Comparison of ENCODE assay signal across 18 cellular contexts in the genomic region with DNA sequence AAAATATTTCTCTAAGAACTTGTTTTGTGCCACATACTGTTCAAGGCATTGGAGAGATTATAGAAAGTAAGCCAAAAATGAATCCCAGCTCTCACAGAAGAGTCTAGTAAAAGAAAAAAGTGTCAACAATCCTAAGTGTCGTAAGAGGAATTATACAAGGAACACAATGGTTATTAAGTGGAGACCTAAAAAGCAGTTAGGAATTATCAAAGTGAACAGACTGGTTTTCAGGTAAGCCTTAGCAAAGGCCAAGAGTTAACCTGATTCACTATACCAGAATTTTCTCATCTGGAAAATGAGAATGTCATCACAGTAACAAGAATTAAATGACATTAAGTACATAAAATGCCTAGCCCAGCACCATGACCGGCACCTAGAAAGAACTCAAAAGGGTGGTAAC. TPM values are rescaled to one million over a fixed set of nuclear protein-coding genes. Genes with fewer than 3 reads are reported as not detected.
DNase-seq lines count a peak whose midpoint lies in the region; ATAC-seq and TF ChIP-seq lines count a peak whose summit lies in the region.
"Had no signal": no experiment of that assay in that cellular context is flagged by ENCODE, and none has a peak within 500 bp of the region (broad histone marks: within the 10 kb centered on the region; RNA-seq: fewer than 3 reads in every experiment).

No MANE protein-coding gene starts in this region.

- no peak overlapping the region for H3K4me3 Mint-ChIP-seq in activated T-cell treated with anti-CD3 and anti-CD28 coated beads, Interleukin-2, amount 50 U/mL, for 24 hours
- H3K4me3 Mint-ChIP-seq in stimulated activated naive B cell treated with anti-CD40 and anti-IgM and Interleukin-4, amounts not matched to agents 10 μg/mL and 1 μg/mL and 100 μg/mL, for 72 hours: no peak overlapping the region
- H3K4me3 Mint-ChIP-seq: GM23338 had no signal

- H2AFZ ChIP-seq in mammary epithelial cell (ENCODE audit: low read depth, low read length): no peak overlapping the region
- H2AFZ ChIP-seq: GM23338 had no signal

- peak; percentile 82 for ATAC-seq in left lung
- no peak for ATAC-seq in stimulated activated naive B cell treated with anti-CD40 and anti-IgM and Interleukin-4, amounts not matched to agents 10 μg/mL and 1 μg/mL and 100 μg/mL, for 72 hours (replicated peaks)
- ATAC-seq: GM23338, Panc1 had no signal

- CTCF ChIA-PET in mammary epithelial cell (lab: Charles Lee; ENCODE audit: low non-redundant PET): no interaction called here

- intact Hi-C loops in left lung (cut with DNase I) (no loop called here), mammary epithelial cell (cut with micrococcal nuclease) (loop anchor here (5.0 kb wide), 1 partner anchor 67 kb away; no protein-coding TSS in a partner anchor)

- H4K20me1 ChIP-seq in mammary epithelial cell (ENCODE audit: insufficient read depth, low read length): peaks cover 3% of the 10 kb centered on the region

- peaks cover 71% of the 10 kb centered on the region for H3K4me1 Mint-ChIP-seq in activated T-cell treated with anti-CD3 and anti-CD28 coated beads, Interleukin-2, amount 50 U/mL, for 24 hours (ENCODE audit: low read depth)
- H3K4me1 Mint-ChIP-seq in stimulated activated naive B cell treated with anti-CD40 and anti-IgM and Interleukin-4, amounts not matched to agents 10 μg/mL and 1 μg/mL and 100 μg/mL, for 72 hours: peaks cover 4 to 35% of the 10 kb centered on the region in 2 donors

- H3K4me3 ChIP-seq in left lung (no peak overlapping the region), mammary epithelial cell (replicated peaks in 1 of 3; ENCODE audit: insufficient read depth in 1 of 3, low read depth in 2 of 3, low read length in 3 of 3) (no peak overlapping the region), brain microvascular endothelial cell (ENCODE audit: low read depth, low read length) (no peak overlapping the region)
- H3K4me3 ChIP-seq: GM23338 had no signal

- peaks cover 97% of the 10 kb centered on the region for H3K36me3 Mint-ChIP-seq in activated T-cell treated with anti-CD3 and anti-CD28 coated beads, Interleukin-2, amount 50 U/mL, for 24 hours (ENCODE audit: low read depth)
- H3K36me3 Mint-ChIP-seq in stimulated activated naive B cell treated with anti-CD40 and anti-IgM and Interleukin-4, amounts not matched to agents 10 μg/mL and 1 μg/mL and 100 μg/mL, for 72 hours: peaks cover 39 to 40% of the 10 kb centered on the region in 2 donors

- dilution Hi-C loops in mammary epithelial cell (cut with HindIII; ENCODE audit: low sequenced_read_pairs): no loop called here

- no peak overlapping the region for H3K9ac ChIP-seq in mammary epithelial cell (ENCODE audit: insufficient read depth, low read length)

- DNase-seq in activated T-cell treated with anti-CD3 and anti-CD28 coated beads, Interleukin-2, amount 50 U/mL, for 24 hours: no peak
- DNase-seq in activated T-cell treated with anti-CD3 and anti-CD28 coated beads for 4 hours (no peak), left lung (no peak), Ammon's horn (ENCODE audit: low spot score) (no peak), mammary epithelial cell (no peak), brain microvascular endothelial cell (no peak)
- no peak for DNase-seq in stimulated activated naive B cell treated with anti-CD40 and anti-IgM and Interleukin-4, amounts not matched to agents 10 μg/mL and 1 μg/mL and 100 μg/mL, for 72 hours
- DNase-seq: COR-L47, GF-D8, KBM-7, NCI-H1048, NCI-H2081 treated with DMSO at 0.1 percent for 48 hours, NCI-H2227 treated with DMSO at 0.1 percent for 48 hours, NCI-H524 had no signal

- H3K79me2 ChIP-seq in mammary epithelial cell (ENCODE audit: insufficient read depth, low read length): peaks cover 83% of the 10 kb centered on the region

- WGBS in mammary epithelial cell (ENCODE audit: low coverage, missing lambda C conversion rate): 94% methylated on average over 2 of the region's 2 CpGs

- H3K4me1 ChIP-seq in left lung: peaks cover 0 to 6% of the 10 kb centered on the region in 2 donors
- H3K4me1 ChIP-seq in mammary epithelial cell (ENCODE audit: insufficient read depth, low read length): no peaks in the 10 kb centered on the region

- H3K9me3 ChIP-seq in left lung: no peaks in the 10 kb centered on the region
- no peaks in the 10 kb centered on the region for H3K9me3 ChIP-seq in mammary epithelial cell (replicated peaks; ENCODE audit: insufficient read depth, low read length)

- H3K9me3 Mint-ChIP-seq in activated T-cell treated with anti-CD3 and anti-CD28 coated beads, Interleukin-2, amount 50 U/mL, for 24 hours: no peaks in the 10 kb centered on the region
- no peaks in the 10 kb centered on the region for H3K9me3 Mint-ChIP-seq in stimulated activated naive B cell treated with anti-CD40 and anti-IgM and Interleukin-4, amounts not matched to agents 10 μg/mL and 1 μg/mL and 100 μg/mL, for 72 hours
- H3K9me3 Mint-ChIP-seq: GM23338 had no signal

- TF ChIP-seq CTCF in VCaP (conservative IDR thresholded peaks at IDR 0.05): no peak
- TF ChIP-seq CTCF in left lung (IDR thresholded peaks at IDR 0.05): no peak
- no peak for TF ChIP-seq CTCF in mammary epithelial cell (conservative IDR thresholded peaks at IDR 0.05 in 1 of 2, IDR thresholded peaks at IDR 0.05 in 1 of 2; ENCODE audit: extremely low read depth in 1 of 2, insufficient read depth in 1 of 2, low read depth in 1 of 2, low read length in 2 of 2)
- no peak for TF ChIP-seq CTCF in brain microvascular endothelial cell (IDR thresholded peaks at IDR 0.05; ENCODE audit: low read depth, low read length, missing control alignments)

- H3K27me3 Mint-ChIP-seq in activated T-cell treated with anti-CD3 and anti-CD28 coated beads, Interleukin-2, amount 50 U/mL, for 24 hours: no peaks in the 10 kb centered on the region
- H3K27me3 Mint-ChIP-seq in stimulated activated naive B cell treated with anti-CD40 and anti-IgM and Interleukin-4, amounts not matched to agents 10 μg/mL and 1 μg/mL and 100 μg/mL, for 72 hours: no peaks in the 10 kb centered on the region

- H3K27me3 ChIP-seq in left lung: no peaks in the 10 kb centered on the region
- no peaks in the 10 kb centered on the region for H3K27me3 ChIP-seq in mammary epithelial cell (ENCODE audit: insufficient read depth, low read length)
- H3K27me3 ChIP-seq in brain microvascular endothelial cell (replicated peaks): no peaks in the 10 kb centered on the region

- H3K27ac ChIP-seq in VCaP: 0 out of 2 replicates have a peak overlapping the region, but pooled peaks have one; percentile 8
- no peak overlapping the region for H3K27ac ChIP-seq in left lung
- H3K27ac ChIP-seq in mammary epithelial cell (ENCODE audit: insufficient read depth, low read depth, low read length): no peak overlapping the region
- no peak overlapping the region for H3K27ac ChIP-seq in brain microvascular endothelial cell
- H3K27ac ChIP-seq: C4-2B had no signal

- H3K36me3 ChIP-seq in left lung: peaks cover 0 to 95% of the 10 kb centered on the region in 2 donors
- peaks cover 63% of the 10 kb centered on the region for H3K36me3 ChIP-seq in mammary epithelial cell (ENCODE audit: insufficient read depth, low read length)
- H3K36me3 ChIP-seq in brain microvascular endothelial cell (replicated peaks): peaks cover 77% of the 10 kb centered on the region

- peak overlapping the region; percentile 81 for H3K27ac Mint-ChIP-seq in activated T-cell treated with anti-CD3 and anti-CD28 coated beads, Interleukin-2, amount 50 U/mL, for 24 hours
- peak overlapping the region; percentile 28 for H3K27ac Mint-ChIP-seq in stimulated activated naive B cell treated with anti-CD40 and anti-IgM and Interleukin-4, amounts not matched to agents 10 μg/mL and 1 μg/mL and 100 μg/mL, for 72 hours
- H3K27ac Mint-ChIP-seq: GM23338 had no signal

- H3K4me2 ChIP-seq in mammary epithelial cell (ENCODE audit: insufficient read depth, low read depth, low read length): no peak overlapping the region
- H3K4me2 ChIP-seq: GM23338 had no signal

- no TSS peak for BruUV-seq in mammary epithelial cell (replicated peaks; lab: Mats Ljungman, UMichigan)

- in situ Hi-C loops in mammary epithelial cell (cut with MboI; ENCODE audit: low sequenced_read_pairs in 2 of 2) (no loop called here), brain microvascular endothelial cell (cut with HindIII; ENCODE audit: low pct_ligation_motif_present, low sequenced_read_pairs) (no loop called here)

RNA-seq across cellular contexts. Expression of a gene that starts 15.6 kb away (rescaled TPM):
- total RNA-seq in left lung (100 to 1,000 TPM; 130 to 174 TPM), mammary epithelial cell (100 to 1,000 TPM; 166 to 276 TPM)
- polyA plus RNA-seq in mammary epithelial cell: 229 TPM
- 119 TPM for polyA minus RNA-seq in mammary epithelial cell
